Comparison of ENCODE assay signal across 2 cellular contexts in genomic region chr6:2111162-2111677, GRCh38.
TF ChIP-seq lines count a peak whose summit lies in the region.

No MANE protein-coding gene starts in this region.

TF ChIP-seq in GM12878, 131 proteins besides CTCF, POLR2A, EP300 and RAD21 (continued from another document and continues in another):
- TF ChIP-seq IRF4 (IDR thresholded peaks at IDR 0.05; ENCODE audit: low read depth, low read length), result peak; percentile 92
- peak; percentile 43 for TF ChIP-seq BCL3 (IDR thresholded peaks at IDR 0.05; ENCODE audit: borderline replicate concordance, insufficient read depth, low read depth, low read length, poor library complexity, severe bottlenecking)
- TF ChIP-seq ATF7 (IDR thresholded peaks at IDR 0.05; ENCODE audit: low read depth), result peak; percentile 99
- peak; percentile 66; the same call in 1 of the 2 replicates for TF ChIP-seq PML (IDR thresholded peaks at IDR 0.05; ENCODE audit: low read length)
- TF ChIP-seq YBX1 (IDR thresholded peaks at IDR 0.05), result no peak
- TF ChIP-seq ATF3 (IDR thresholded peaks at IDR 0.05; ENCODE audit: borderline replicate concordance, extremely low read depth, low read depth, low read length), result no peak
- no peak for TF ChIP-seq KLF5 (IDR thresholded peaks at IDR 0.05; ENCODE audit: partially characterized antibody)
- TF ChIP-seq ZZZ3 (IDR thresholded peaks at IDR 0.05; ENCODE audit: control insufficient read depth, insufficient read length, low read depth), result no peak
- TF ChIP-seq TBL1XR1 (IDR thresholded peaks at IDR 0.05; ENCODE audit: low read depth, low read length), result peak; percentile 64
- no peak for TF ChIP-seq NR2C1 (IDR thresholded peaks at IDR 0.05)
- peak; percentile 97 for TF ChIP-seq TCF7 (IDR thresholded peaks at IDR 0.05; ENCODE audit: borderline replicate concordance)
- peak in 1 of 2 experiments; percentile 72; a peak in 1 of 4 replicates for TF ChIP-seq ETV6 (conservative IDR thresholded peaks at IDR 0.05 in 1 of 2, IDR thresholded peaks at IDR 0.05 in 1 of 2; ENCODE audit: borderline replicate concordance in 1 of 2, low read depth in 1 of 2)
- no peak for TF ChIP-seq CBX3 (IDR thresholded peaks at IDR 0.05; ENCODE audit: borderline replicate concordance, low read depth)
- TF ChIP-seq SMAD1 (IDR thresholded peaks at IDR 0.05; ENCODE audit: low read depth, partially characterized antibody), result no peak
- TF ChIP-seq RBBP5 (conservative IDR thresholded peaks at IDR 0.05), result no peak
- TF ChIP-seq IKZF2 (IDR thresholded peaks at IDR 0.05), result peak; percentile 100
- peak; percentile 13 to 41; a peak in 1 of 4 replicates for TF ChIP-seq BHLHE40 (IDR thresholded peaks at IDR 0.05; ENCODE audit: borderline replicate concordance in 1 of 2, low read depth in 2 of 2, low read length in 1 of 2)
- TF ChIP-seq USF1 (IDR thresholded peaks at IDR 0.05; ENCODE audit: borderline replicate concordance, extremely low read length, insufficient read depth, low read depth, low read length), result no peak
- peak; percentile 67 for TF ChIP-seq BMI1 (IDR thresholded peaks at IDR 0.05; ENCODE audit: borderline replicate concordance)
- TF ChIP-seq, protein P1, sequence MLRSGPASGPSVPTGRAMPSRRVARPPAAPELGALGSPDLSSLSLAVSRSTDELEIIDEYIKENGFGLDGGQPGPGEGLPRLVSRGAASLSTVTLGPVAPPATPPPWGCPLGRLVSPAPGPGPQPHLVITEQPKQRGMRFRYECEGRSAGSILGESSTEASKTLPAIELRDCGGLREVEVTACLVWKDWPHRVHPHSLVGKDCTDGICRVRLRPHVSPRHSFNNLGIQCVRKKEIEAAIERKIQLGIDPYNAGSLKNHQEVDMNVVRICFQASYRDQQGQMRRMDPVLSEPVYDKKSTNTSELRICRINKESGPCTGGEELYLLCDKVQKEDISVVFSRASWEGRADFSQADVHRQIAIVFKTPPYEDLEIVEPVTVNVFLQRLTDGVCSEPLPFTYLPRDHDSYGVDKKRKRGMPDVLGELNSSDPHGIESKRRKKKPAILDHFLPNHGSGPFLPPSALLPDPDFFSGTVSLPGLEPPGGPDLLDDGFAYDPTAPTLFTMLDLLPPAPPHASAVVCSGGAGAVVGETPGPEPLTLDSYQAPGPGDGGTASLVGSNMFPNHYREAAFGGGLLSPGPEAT (IDR thresholded peaks at IDR 0.05; ENCODE audit: low read depth), result peak; percentile 91
- TF ChIP-seq HCFC1 (IDR thresholded peaks at IDR 0.05; ENCODE audit: low read length), result no peak
- peak; percentile 95 for TF ChIP-seq MTA2 (IDR thresholded peaks at IDR 0.05; ENCODE audit: low read depth)
- TF ChIP-seq NR2F1 (conservative IDR thresholded peaks at IDR 0.05), result peak; percentile 43; the same call in 1 of the 2 replicates
- TF ChIP-seq SIN3A (IDR thresholded peaks at IDR 0.05; ENCODE audit: low read depth, low read length), result no peak
- peak; percentile 98 for TF ChIP-seq IKZF1 (conservative IDR thresholded peaks at IDR 0.05)
- TF ChIP-seq JUNB (IDR thresholded peaks at IDR 0.05), result peak; percentile 100
- TF ChIP-seq, protein P2, sequence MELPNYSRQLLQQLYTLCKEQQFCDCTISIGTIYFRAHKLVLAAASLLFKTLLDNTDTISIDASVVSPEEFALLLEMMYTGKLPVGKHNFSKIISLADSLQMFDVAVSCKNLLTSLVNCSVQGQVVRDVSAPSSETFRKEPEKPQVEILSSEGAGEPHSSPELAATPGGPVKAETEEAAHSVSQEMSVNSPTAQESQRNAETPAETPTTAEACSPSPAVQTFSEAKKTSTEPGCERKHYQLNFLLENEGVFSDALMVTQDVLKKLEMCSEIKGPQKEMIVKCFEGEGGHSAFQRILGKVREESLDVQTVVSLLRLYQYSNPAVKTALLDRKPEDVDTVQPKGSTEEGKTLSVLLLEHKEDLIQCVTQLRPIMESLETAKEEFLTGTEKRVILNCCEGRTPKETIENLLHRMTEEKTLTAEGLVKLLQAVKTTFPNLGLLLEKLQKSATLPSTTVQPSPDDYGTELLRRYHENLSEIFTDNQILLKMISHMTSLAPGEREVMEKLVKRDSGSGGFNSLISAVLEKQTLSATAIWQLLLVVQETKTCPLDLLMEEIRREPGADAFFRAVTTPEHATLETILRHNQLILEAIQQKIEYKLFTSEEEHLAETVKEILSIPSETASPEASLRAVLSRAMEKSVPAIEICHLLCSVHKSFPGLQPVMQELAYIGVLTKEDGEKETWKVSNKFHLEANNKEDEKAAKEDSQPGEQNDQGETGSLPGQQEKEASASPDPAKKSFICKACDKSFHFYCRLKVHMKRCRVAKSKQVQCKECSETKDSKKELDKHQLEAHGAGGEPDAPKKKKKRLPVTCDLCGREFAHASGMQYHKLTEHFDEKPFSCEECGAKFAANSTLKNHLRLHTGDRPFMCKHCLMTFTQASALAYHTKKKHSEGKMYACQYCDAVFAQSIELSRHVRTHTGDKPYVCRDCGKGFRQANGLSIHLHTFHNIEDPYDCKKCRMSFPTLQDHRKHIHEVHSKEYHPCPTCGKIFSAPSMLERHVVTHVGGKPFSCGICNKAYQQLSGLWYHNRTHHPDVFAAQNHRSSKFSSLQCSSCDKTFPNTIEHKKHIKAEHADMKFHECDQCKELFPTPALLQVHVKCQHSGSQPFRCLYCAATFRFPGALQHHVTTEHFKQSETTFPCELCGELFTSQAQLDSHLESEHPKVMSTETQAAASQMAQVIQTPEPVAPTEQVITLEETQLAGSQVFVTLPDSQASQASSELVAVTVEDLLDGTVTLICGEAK (IDR thresholded peaks at IDR 0.05; ENCODE audit: borderline replicate concordance), result no peak

TF ChIP-seq in WTC11, 78 proteins besides CTCF, POLR2A, EP300 and RAD21 (continued from another document):
- no peak for TF ChIP-seq AR (CRISPR knock-in tag; IDR thresholded peaks at IDR 0.05)
- no peak for TF ChIP-seq ESRRA (CRISPR knock-in tag; IDR thresholded peaks at IDR 0.05; ENCODE audit: borderline replicate concordance)
- TF ChIP-seq ZNF317 (CRISPR knock-in tag; IDR thresholded peaks at IDR 0.05; ENCODE audit: borderline replicate concordance, low read depth), result no peak
- TF ChIP-seq TEAD1 (CRISPR knock-in tag; IDR thresholded peaks at IDR 0.05), result no peak
- no peak for TF ChIP-seq ATF1 (CRISPR knock-in tag; IDR thresholded peaks at IDR 0.05)
- no peak for TF ChIP-seq E2F1 (CRISPR knock-in tag; IDR thresholded peaks at IDR 0.05)
- TF ChIP-seq NFATC4 (CRISPR knock-in tag; IDR thresholded peaks at IDR 0.05), result no peak
- TF ChIP-seq NR3C1 (CRISPR knock-in tag; conservative IDR thresholded peaks at IDR 0.05; ENCODE audit: low read depth), result no peak
- TF ChIP-seq RORB (CRISPR knock-in tag; IDR thresholded peaks at IDR 0.05), result no peak
- TF ChIP-seq, protein P3, sequence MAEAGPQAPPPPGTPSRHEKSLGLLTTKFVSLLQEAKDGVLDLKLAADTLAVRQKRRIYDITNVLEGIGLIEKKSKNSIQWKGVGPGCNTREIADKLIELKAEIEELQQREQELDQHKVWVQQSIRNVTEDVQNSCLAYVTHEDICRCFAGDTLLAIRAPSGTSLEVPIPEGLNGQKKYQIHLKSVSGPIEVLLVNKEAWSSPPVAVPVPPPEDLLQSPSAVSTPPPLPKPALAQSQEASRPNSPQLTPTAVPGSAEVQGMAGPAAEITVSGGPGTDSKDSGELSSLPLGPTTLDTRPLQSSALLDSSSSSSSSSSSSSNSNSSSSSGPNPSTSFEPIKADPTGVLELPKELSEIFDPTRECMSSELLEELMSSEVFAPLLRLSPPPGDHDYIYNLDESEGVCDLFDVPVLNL (CRISPR knock-in tag; IDR thresholded peaks at IDR 0.05; ENCODE audit: borderline replicate concordance, low read depth), result no peak
- no peak for TF ChIP-seq GRHL2 (CRISPR knock-in tag; IDR thresholded peaks at IDR 0.05; ENCODE audit: insufficient replicate concordance, severe bottlenecking)
- TF ChIP-seq TP53 (CRISPR knock-in tag; IDR thresholded peaks at IDR 0.05), result no peak
- no peak for TF ChIP-seq MYBL2 (CRISPR knock-in tag; IDR thresholded peaks at IDR 0.05)
- no peak for TF ChIP-seq HMGA2 (CRISPR knock-in tag; IDR thresholded peaks at IDR 0.05)
- TF ChIP-seq, protein P4, sequence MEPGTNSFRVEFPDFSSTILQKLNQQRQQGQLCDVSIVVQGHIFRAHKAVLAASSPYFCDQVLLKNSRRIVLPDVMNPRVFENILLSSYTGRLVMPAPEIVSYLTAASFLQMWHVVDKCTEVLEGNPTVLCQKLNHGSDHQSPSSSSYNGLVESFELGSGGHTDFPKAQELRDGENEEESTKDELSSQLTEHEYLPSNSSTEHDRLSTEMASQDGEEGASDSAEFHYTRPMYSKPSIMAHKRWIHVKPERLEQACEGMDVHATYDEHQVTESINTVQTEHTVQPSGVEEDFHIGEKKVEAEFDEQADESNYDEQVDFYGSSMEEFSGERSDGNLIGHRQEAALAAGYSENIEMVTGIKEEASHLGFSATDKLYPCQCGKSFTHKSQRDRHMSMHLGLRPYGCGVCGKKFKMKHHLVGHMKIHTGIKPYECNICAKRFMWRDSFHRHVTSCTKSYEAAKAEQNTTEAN (CRISPR knock-in tag; IDR thresholded peaks at IDR 0.05), result no peak
- no peak for TF ChIP-seq ZNF219 (CRISPR knock-in tag; IDR thresholded peaks at IDR 0.05; ENCODE audit: borderline replicate concordance)
